ENCODE assay signal across 1 cellular context in the genomic region with DNA sequence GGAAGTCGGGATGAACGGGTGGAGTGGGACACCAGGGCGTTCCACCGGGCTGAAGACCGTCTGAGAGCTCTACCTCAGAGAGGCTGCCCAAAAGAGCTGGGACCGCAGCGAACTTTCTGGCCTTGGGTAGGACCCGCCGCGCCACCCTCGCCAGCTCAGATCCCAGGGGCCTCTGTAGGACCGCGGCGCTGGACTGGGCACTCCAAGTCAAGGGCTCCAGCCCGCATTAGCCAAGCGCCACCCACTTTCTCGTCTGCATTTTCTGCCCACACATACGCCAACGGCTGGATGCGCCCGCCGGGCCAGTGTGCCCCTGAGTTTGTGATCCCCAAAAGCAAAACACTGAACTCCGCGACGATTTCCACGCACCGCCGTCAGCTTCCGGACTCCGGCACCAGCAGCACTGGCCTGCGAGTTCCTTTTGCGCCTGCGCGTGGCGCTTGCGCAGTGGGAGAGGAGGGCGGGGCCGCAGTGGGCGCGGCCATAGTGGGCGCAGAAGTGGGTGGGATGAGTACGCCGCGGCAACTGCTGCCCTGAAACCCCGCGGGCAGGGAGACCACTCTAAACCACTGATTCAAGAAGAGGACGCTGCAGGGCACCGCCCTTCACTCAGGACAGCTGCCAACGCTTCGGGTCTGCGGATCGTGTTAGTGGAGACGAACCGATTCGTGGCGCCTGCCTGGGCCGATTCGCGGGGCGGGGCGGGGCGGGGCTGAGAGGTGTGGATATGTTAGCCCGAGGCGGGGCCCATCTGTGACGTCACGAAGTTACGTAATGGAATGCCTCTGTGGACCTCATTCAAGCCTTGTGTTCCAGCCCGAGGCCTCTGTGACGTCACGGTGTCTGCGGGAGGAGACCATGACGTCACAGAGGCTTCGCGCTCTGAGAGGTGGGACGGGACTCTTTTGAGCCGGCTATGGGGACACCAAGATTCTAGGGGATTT.
TF ChIP-seq lines count a peak whose summit lies in the region.

No MANE protein-coding gene starts in this region.

TF ChIP-seq in HepG2, 621 proteins besides CTCF, POLR2A, EP300 and RAD21 (continued from another document and continues in another):
- TF ChIP-seq, protein P1, sequence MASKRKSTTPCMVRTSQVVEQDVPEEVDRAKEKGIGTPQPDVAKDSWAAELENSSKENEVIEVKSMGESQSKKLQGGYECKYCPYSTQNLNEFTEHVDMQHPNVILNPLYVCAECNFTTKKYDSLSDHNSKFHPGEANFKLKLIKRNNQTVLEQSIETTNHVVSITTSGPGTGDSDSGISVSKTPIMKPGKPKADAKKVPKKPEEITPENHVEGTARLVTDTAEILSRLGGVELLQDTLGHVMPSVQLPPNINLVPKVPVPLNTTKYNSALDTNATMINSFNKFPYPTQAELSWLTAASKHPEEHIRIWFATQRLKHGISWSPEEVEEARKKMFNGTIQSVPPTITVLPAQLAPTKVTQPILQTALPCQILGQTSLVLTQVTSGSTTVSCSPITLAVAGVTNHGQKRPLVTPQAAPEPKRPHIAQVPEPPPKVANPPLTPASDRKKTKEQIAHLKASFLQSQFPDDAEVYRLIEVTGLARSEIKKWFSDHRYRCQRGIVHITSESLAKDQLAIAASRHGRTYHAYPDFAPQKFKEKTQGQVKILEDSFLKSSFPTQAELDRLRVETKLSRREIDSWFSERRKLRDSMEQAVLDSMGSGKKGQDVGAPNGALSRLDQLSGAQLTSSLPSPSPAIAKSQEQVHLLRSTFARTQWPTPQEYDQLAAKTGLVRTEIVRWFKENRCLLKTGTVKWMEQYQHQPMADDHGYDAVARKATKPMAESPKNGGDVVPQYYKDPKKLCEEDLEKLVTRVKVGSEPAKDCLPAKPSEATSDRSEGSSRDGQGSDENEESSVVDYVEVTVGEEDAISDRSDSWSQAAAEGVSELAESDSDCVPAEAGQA (IDR thresholded peaks at IDR 0.05; ENCODE audit: low read depth) = peak; percentile 98
- TF ChIP-seq, protein P1 (CRISPR knock-in tag; IDR thresholded peaks at IDR 0.05; ENCODE audit: borderline replicate concordance) = peak; percentile 97
- TF ChIP-seq ZSCAN20 (CRISPR knock-in tag; IDR thresholded peaks at IDR 0.05; ENCODE audit: borderline replicate concordance) (peak; percentile 82; the same call in 1 of the 2 replicates), SOX5 (CRISPR knock-in tag; IDR thresholded peaks at IDR 0.05; ENCODE audit: borderline replicate concordance) (peak; percentile 7), HDAC6 (IDR thresholded peaks at IDR 0.05; ENCODE audit: low read depth, low read length) (no peak), ZNF552 (CRISPR knock-in tag; IDR thresholded peaks at IDR 0.05; ENCODE audit: borderline replicate concordance) (peak; percentile 75; the same call in 1 of the 2 replicates), DPF2 (CRISPR knock-in tag; IDR thresholded peaks at IDR 0.05; ENCODE audit: borderline replicate concordance, low read depth) (0 out of 2 replicates have a peak, but pooled peaks have one; percentile 2), ZNF572 (CRISPR knock-in tag; IDR thresholded peaks at IDR 0.05) (peak; percentile 59; the same call in 1 of the 2 replicates), IKZF1 (IDR thresholded peaks at IDR 0.05) (no peak), ZNF577 (CRISPR knock-in tag; IDR thresholded peaks at IDR 0.05; ENCODE audit: borderline replicate concordance, low read depth) (no peak), SMYD3 (CRISPR knock-in tag; IDR thresholded peaks at IDR 0.05) (no peak), JARID2 (CRISPR knock-in tag; IDR thresholded peaks at IDR 0.05; ENCODE audit: insufficient replicate concordance) (peak; percentile 71), ZNF567 (CRISPR knock-in tag; IDR thresholded peaks at IDR 0.05; ENCODE audit: borderline replicate concordance) (no peak; the same call in 1 of the 2 replicates), ISX (CRISPR knock-in tag; conservative IDR thresholded peaks at IDR 0.05) (0 out of 2 replicates have a peak, but pooled peaks have one; percentile 64), ZNF788 (CRISPR knock-in tag; IDR thresholded peaks at IDR 0.05; ENCODE audit: borderline replicate concordance) (no peak; the same call in 1 of the 2 replicates), MEIS1 (CRISPR knock-in tag; IDR thresholded peaks at IDR 0.05; ENCODE audit: borderline replicate concordance) (peak; percentile 77), ZNF12 (CRISPR knock-in tag; IDR thresholded peaks at IDR 0.05) (peak; percentile 70; the same call in 1 of the 2 replicates), SP1 (IDR thresholded peaks at IDR 0.05) (peak; percentile 65), SP1 (CRISPR knock-in tag; IDR thresholded peaks at IDR 0.05) (no peak; the same call in none of the 2 replicates), KDM5B (CRISPR knock-in tag; IDR thresholded peaks at IDR 0.05; ENCODE audit: borderline replicate concordance) (peak; percentile 98), ZNF782 (CRISPR knock-in tag; IDR thresholded peaks at IDR 0.05; ENCODE audit: borderline replicate concordance) (peak; percentile 99), ZNF180 (CRISPR knock-in tag; IDR thresholded peaks at IDR 0.05; ENCODE audit: borderline replicate concordance, low read depth) (peak; percentile 79; the same call in 1 of the 2 replicates), ZBTB42 (CRISPR knock-in tag; IDR thresholded peaks at IDR 0.05) (peak; percentile 69; the same call in 1 of the 2 replicates), ZNF768 (CRISPR knock-in tag; IDR thresholded peaks at IDR 0.05) (peak; percentile 56; the same call in 1 of the 2 replicates), ZNF891 (CRISPR knock-in tag; IDR thresholded peaks at IDR 0.05) (peak; percentile 93), HMG20A (CRISPR knock-in tag; IDR thresholded peaks at IDR 0.05; ENCODE audit: borderline replicate concordance) (0 out of 2 replicates have a peak, but pooled peaks have one; percentile 13)
- TF ChIP-seq, protein P2, sequence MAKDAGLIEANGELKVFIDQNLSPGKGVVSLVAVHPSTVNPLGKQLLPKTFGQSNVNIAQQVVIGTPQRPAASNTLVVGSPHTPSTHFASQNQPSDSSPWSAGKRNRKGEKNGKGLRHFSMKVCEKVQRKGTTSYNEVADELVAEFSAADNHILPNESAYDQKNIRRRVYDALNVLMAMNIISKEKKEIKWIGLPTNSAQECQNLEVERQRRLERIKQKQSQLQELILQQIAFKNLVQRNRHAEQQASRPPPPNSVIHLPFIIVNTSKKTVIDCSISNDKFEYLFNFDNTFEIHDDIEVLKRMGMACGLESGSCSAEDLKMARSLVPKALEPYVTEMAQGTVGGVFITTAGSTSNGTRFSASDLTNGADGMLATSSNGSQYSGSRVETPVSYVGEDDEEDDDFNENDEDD (CRISPR knock-in tag; IDR thresholded peaks at IDR 0.05; ENCODE audit: borderline replicate concordance) = peak; percentile 31; the same call in 1 of the 2 replicates
- TF ChIP-seq, protein P3, sequence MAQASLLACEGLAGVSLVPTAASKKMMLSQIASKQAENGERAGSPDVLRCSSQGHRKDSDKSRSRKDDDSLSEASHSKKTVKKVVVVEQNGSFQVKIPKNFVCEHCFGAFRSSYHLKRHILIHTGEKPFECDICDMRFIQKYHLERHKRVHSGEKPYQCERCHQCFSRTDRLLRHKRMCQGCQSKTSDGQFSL (CRISPR knock-in tag; IDR thresholded peaks at IDR 0.05) = no peak; the same call in none of the 2 replicates
- TF ChIP-seq, protein P4, sequence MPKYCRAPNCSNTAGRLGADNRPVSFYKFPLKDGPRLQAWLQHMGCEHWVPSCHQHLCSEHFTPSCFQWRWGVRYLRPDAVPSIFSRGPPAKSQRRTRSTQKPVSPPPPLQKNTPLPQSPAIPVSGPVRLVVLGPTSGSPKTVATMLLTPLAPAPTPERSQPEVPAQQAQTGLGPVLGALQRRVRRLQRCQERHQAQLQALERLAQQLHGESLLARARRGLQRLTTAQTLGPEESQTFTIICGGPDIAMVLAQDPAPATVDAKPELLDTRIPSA (CRISPR knock-in tag; IDR thresholded peaks at IDR 0.05; ENCODE audit: borderline replicate concordance) = no peak
- TF ChIP-seq, protein P5, sequence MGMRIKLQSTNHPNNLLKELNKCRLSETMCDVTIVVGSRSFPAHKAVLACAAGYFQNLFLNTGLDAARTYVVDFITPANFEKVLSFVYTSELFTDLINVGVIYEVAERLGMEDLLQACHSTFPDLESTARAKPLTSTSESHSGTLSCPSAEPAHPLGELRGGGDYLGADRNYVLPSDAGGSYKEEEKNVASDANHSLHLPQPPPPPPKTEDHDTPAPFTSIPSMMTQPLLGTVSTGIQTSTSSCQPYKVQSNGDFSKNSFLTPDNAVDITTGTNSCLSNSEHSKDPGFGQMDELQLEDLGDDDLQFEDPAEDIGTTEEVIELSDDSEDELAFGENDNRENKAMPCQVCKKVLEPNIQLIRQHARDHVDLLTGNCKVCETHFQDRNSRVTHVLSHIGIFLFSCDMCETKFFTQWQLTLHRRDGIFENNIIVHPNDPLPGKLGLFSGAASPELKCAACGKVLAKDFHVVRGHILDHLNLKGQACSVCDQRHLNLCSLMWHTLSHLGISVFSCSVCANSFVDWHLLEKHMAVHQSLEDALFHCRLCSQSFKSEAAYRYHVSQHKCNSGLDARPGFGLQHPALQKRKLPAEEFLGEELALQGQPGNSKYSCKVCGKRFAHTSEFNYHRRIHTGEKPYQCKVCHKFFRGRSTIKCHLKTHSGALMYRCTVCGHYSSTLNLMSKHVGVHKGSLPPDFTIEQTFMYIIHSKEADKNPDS (CRISPR knock-in tag; IDR thresholded peaks at IDR 0.05) = peak; percentile 63; the same call in 1 of the 2 replicates
- TF ChIP-seq, protein P6, sequence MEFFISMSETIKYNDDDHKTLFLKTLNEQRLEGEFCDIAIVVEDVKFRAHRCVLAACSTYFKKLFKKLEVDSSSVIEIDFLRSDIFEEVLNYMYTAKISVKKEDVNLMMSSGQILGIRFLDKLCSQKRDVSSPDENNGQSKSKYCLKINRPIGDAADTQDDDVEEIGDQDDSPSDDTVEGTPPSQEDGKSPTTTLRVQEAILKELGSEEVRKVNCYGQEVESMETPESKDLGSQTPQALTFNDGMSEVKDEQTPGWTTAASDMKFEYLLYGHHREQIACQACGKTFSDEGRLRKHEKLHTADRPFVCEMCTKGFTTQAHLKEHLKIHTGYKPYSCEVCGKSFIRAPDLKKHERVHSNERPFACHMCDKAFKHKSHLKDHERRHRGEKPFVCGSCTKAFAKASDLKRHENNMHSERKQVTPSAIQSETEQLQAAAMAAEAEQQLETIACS (CRISPR knock-in tag; IDR thresholded peaks at IDR 0.05) = 0 out of 2 replicates have a peak, but pooled peaks have one; percentile 30
- TF ChIP-seq, protein P7, sequence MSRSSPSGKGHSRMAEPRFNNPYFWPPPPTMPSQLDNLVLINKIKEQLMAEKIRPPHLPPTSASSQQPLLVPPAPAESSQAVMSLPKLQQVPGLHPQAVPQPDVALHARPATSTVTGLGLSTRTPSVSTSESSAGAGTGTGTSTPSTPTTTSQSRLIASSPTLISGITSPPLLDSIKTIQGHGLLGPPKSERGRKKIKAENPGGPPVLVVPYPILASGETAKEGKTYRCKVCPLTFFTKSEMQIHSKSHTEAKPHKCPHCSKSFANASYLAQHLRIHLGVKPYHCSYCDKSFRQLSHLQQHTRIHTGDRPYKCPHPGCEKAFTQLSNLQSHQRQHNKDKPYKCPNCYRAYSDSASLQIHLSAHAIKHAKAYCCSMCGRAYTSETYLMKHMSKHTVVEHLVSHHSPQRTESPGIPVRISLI (CRISPR knock-in tag; IDR thresholded peaks at IDR 0.05; ENCODE audit: borderline replicate concordance) = no peak
- TF ChIP-seq, protein P8, sequence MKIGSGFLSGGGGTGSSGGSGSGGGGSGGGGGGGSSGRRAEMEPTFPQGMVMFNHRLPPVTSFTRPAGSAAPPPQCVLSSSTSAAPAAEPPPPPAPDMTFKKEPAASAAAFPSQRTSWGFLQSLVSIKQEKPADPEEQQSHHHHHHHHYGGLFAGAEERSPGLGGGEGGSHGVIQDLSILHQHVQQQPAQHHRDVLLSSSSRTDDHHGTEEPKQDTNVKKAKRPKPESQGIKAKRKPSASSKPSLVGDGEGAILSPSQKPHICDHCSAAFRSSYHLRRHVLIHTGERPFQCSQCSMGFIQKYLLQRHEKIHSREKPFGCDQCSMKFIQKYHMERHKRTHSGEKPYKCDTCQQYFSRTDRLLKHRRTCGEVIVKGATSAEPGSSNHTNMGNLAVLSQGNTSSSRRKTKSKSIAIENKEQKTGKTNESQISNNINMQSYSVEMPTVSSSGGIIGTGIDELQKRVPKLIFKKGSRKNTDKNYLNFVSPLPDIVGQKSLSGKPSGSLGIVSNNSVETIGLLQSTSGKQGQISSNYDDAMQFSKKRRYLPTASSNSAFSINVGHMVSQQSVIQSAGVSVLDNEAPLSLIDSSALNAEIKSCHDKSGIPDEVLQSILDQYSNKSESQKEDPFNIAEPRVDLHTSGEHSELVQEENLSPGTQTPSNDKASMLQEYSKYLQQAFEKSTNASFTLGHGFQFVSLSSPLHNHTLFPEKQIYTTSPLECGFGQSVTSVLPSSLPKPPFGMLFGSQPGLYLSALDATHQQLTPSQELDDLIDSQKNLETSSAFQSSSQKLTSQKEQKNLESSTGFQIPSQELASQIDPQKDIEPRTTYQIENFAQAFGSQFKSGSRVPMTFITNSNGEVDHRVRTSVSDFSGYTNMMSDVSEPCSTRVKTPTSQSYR (CRISPR knock-in tag; IDR thresholded peaks at IDR 0.05; ENCODE audit: borderline replicate concordance) = no peak
- TF ChIP-seq, protein P9, sequence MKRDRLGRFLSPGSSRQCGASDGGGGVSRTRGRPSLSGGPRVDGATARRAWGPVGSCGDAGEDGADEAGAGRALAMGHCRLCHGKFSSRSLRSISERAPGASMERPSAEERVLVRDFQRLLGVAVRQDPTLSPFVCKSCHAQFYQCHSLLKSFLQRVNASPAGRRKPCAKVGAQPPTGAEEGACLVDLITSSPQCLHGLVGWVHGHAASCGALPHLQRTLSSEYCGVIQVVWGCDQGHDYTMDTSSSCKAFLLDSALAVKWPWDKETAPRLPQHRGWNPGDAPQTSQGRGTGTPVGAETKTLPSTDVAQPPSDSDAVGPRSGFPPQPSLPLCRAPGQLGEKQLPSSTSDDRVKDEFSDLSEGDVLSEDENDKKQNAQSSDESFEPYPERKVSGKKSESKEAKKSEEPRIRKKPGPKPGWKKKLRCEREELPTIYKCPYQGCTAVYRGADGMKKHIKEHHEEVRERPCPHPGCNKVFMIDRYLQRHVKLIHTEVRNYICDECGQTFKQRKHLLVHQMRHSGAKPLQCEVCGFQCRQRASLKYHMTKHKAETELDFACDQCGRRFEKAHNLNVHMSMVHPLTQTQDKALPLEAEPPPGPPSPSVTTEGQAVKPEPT (CRISPR knock-in tag; IDR thresholded peaks at IDR 0.05; ENCODE audit: low read depth) = no peak; the same call in 1 of the 2 replicates
